Comparison of ENCODE assay signal across 9 cellular contexts in genomic region chr15:73127302-73127936, GRCh38.
DNase-seq lines count a peak whose midpoint lies in the region; ATAC-seq, FAIRE-seq and TF ChIP-seq lines count a peak whose summit lies in the region.
"Had no signal": no experiment of that assay in that cellular context is flagged by ENCODE, and none has a peak within 500 bp of the region (broad histone marks: within the 10 kb centered on the region; RNA-seq: fewer than 3 reads in every experiment).

No MANE protein-coding gene starts in this region.

- H3K4me1 ChIP-seq in CD8-positive, alpha-beta T cell (ENCODE audit: insufficient read depth, low read length): no peaks in the 10 kb centered on the region
- H3K4me1 ChIP-seq in astrocyte (ENCODE audit: insufficient read depth, low read length) (no peaks in the 10 kb centered on the region), prostate gland (replicated peaks) (no peaks in the 10 kb centered on the region)

- FAIRE-seq in GM12892 (lab: Jason Lieb, UNC): peak; percentile 93
- no peak for FAIRE-seq in astrocyte (lab: Jason Lieb, UNC)
- FAIRE-seq: TTC549 had no signal

- 86% methylated on average over 2 of the region's 2 CpGs for WGBS in prostate gland

- no peak overlapping the region for H3K4me3 Mint-ChIP-seq in CD8-positive, alpha-beta T cell
- H3K4me3 Mint-ChIP-seq in astrocyte (ENCODE audit: unreplicated experiment): no peak overlapping the region

- no peaks in the 10 kb centered on the region for H3K4me1 Mint-ChIP-seq in CD8-positive, alpha-beta T cell (ENCODE audit: low read depth)
- H3K4me1 Mint-ChIP-seq in astrocyte (ENCODE audit: low read depth, unreplicated experiment): peaks cover 3% of the 10 kb centered on the region

- peaks cover 16% of the 10 kb centered on the region for H3K27me3 Mint-ChIP-seq in CD8-positive, alpha-beta T cell (ENCODE audit: low read depth)
- H3K27me3 Mint-ChIP-seq in astrocyte (ENCODE audit: low read depth, unreplicated experiment): no peaks in the 10 kb centered on the region

- no peak overlapping the region for H3K27ac Mint-ChIP-seq in CD8-positive, alpha-beta T cell
- H3K27ac Mint-ChIP-seq in astrocyte (ENCODE audit: unreplicated experiment): no peak overlapping the region

- H3K27ac ChIP-seq in CD8-positive, alpha-beta T cell (ENCODE audit: low read depth, low read length): no peak overlapping the region
- H3K27ac ChIP-seq in astrocyte (ENCODE audit: low read depth, low read length): no peak overlapping the region
- no peak overlapping the region for H3K27ac ChIP-seq in prostate gland

- TF ChIP-seq POLR2A in GM12892 (IDR thresholded peaks at IDR 0.05; ENCODE audit: low read depth, low read length) (no peak), prostate gland (IDR thresholded peaks at IDR 0.05) (no peak)

- H3K9ac ChIP-seq in astrocyte (ENCODE audit: low read length): no peak overlapping the region

- no peaks in the 10 kb centered on the region for H3K27me3 ChIP-seq in CD8-positive, alpha-beta T cell (ENCODE audit: insufficient read depth, low read length)
- no peaks in the 10 kb centered on the region for H3K27me3 ChIP-seq in astrocyte (ENCODE audit: insufficient read depth, low read length)
- no peaks in the 10 kb centered on the region for H3K27me3 ChIP-seq in prostate gland (replicated peaks; ENCODE audit: insufficient read depth)

- H3K36me3 ChIP-seq in CD8-positive, alpha-beta T cell (ENCODE audit: insufficient read depth, low read length): no peaks in the 10 kb centered on the region
- no peaks in the 10 kb centered on the region for H3K36me3 ChIP-seq in astrocyte (ENCODE audit: insufficient read depth, low read length)
- H3K36me3 ChIP-seq in prostate gland: no peaks in the 10 kb centered on the region

- no peak overlapping the region for H3K4me2 ChIP-seq in astrocyte (ENCODE audit: low read length)

- no peaks in the 10 kb centered on the region for H3K9me3 ChIP-seq in CD8-positive, alpha-beta T cell (ENCODE audit: low read length)
- no peaks in the 10 kb centered on the region for H3K9me3 ChIP-seq in astrocyte (ENCODE audit: insufficient read depth, low read depth, low read length)
- no peaks in the 10 kb centered on the region for H3K9me3 ChIP-seq in prostate gland

- peak in 2 of 7 experiments; percentile 3 to 16 for DNase-seq in CD8-positive, alpha-beta T cell
- DNase-seq in GM12892 (ENCODE audit: insufficient read length) (no peak), NCI-H1694 (lab: John Stamatoyannopoulos, UW) (peak; percentile 3), astrocyte (ENCODE audit: low read depth) (peak; percentile 3), left colon (no peak), putamen (ENCODE audit: low spot score) (no peak), prostate gland (ENCODE audit: low spot score) (no peak)

- no peak for ATAC-seq in CD8-positive, alpha-beta T cell
- ATAC-seq in left colon (peak; percentile 68), HG03469 (IDR thresholded peaks at IDR 0.05; ENCODE audit: unreplicated experiment) (no peak)

- H4K20me1 ChIP-seq in astrocyte (ENCODE audit: insufficient read depth, low read length): no peaks in the 10 kb centered on the region

- no peaks in the 10 kb centered on the region for H3K9me3 Mint-ChIP-seq in CD8-positive, alpha-beta T cell
- no peaks in the 10 kb centered on the region for H3K9me3 Mint-ChIP-seq in astrocyte (ENCODE audit: unreplicated experiment)

- no peak overlapping the region for H2AFZ ChIP-seq in astrocyte (ENCODE audit: low read depth, low read length)

- CTCF ChIA-PET in CD8-positive, alpha-beta T cell (lab: Charles Lee): no interaction called here

- peak; percentile 53 for TF ChIP-seq CTCF in CD8-positive, alpha-beta T cell (IDR thresholded peaks at IDR 0.05)
- TF ChIP-seq CTCF in astrocyte (IDR thresholded peaks at IDR 0.05; ENCODE audit: insufficient read depth, low read depth, low read length): peak; percentile 79
- peak in 1 of 4 experiments; percentile 42 for TF ChIP-seq CTCF in prostate gland (IDR thresholded peaks at IDR 0.05)

- POLR2A ChIA-PET in CD8-positive, alpha-beta T cell (lab: Charles Lee): no interaction called here

- intact Hi-C loops in CD8-positive, alpha-beta T cell (cut with DNase I, micrococcal nuclease): no loop called here
- intact Hi-C loops in left colon (cut with DNase I, micrococcal nuclease) (no loop called here), prostate gland (cut with DNase I) (no loop called here)

- no peak overlapping the region for H3K4me3 ChIP-seq in CD8-positive, alpha-beta T cell (ENCODE audit: low read depth, low read length)
- H3K4me3 ChIP-seq in astrocyte (ENCODE audit: insufficient read depth, low read depth, low read length): no peak overlapping the region
- H3K4me3 ChIP-seq in prostate gland: no peak overlapping the region

- peaks cover 2% of the 10 kb centered on the region for H3K36me3 Mint-ChIP-seq in CD8-positive, alpha-beta T cell
- peaks cover 1% of the 10 kb centered on the region for H3K36me3 Mint-ChIP-seq in astrocyte (ENCODE audit: low read depth, unreplicated experiment)

- H3K79me2 ChIP-seq in astrocyte (ENCODE audit: insufficient read depth, low read length): no peaks in the 10 kb centered on the region

Comparison
In these comparisons a context has a peak if more than half of its experiments do, and no peak if none do; other contexts are left out.
1. DNase-seq: peak in NCI-H1694 (single experiment) and astrocyte (single experiment); none in GM12892 (single experiment), left colon (0 of 2), putamen (single experiment) and prostate gland (single experiment).